In the genomic region with DNA sequence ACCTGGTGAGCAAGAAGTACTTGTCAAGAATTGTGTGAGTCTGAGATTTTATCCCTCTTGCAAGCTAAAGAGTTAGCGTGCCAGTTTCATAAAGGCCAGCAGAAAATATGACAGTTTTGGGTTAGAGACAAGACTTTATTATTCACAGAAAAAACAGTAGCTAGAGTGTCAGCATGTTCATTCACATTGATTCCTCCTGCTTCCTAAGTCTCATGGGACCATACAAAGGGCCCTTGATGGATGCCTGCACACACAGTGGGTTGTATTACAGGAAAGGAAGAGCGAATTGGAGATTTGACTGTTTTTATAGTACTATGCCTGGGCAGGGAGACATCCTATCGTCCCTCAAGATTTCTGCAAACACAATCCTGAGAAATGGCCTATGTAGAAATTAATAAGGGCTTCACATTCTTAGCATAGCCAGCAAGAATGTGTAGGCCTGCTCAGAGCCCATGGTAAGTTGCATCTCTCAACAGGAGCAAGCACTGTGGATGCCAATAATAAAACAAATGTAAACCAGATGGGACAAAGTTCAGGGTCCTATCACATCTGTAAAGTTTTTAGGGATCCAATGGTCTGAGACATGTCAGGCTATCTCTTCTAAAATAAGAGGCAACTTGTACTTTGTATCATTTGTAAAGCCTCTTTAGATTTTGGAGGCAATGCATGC, we compare ENCODE assay signal across 14 cellular contexts.
"Had no signal": no experiment of that assay in that cellular context is flagged by ENCODE, and none has a peak within 500 bp of the region (broad histone marks: within the 10 kb centered on the region; RNA-seq: fewer than 3 reads in every experiment).

No MANE protein-coding gene starts in this region.

- H3K4me3 ChIP-seq: lung, pancreas, right lobe of liver, thoracic aorta, tibial nerve, upper lobe of left lung had no signal

- H3K27me3 ChIP-seq: neutrophil, pancreas, right lobe of liver, tibial nerve, upper lobe of left lung had no signal

- DNase-seq: cortex of kidney; effector memory CD8-positive, alpha-beta T cell; kidney; natural killer cell; pancreas; right lobe of liver; stimulated activated CD4-positive, alpha-beta T cell treated with anti-CD3 and anti-CD28 coated beads, Interleukin-15, amount 100 ng/mL, for 24 hours; stimulated activated CD4-positive, alpha-beta T cell treated with anti-CD3 and anti-CD28 coated beads, Interleukin-2, amount 100 ng/mL, for 48 hours; stimulated activated naive B cell treated with anti-CD40 and anti-IgM and Interleukin-4, amounts not matched to agents 10 μg/mL and 1 μg/mL and 100 μg/mL, for 72 hours; upper lobe of left lung had no signal

- H3K9me3 ChIP-seq: neutrophil, pancreas, right lobe of liver, thoracic aorta, tibial nerve, upper lobe of left lung had no signal

- H3K36me3 ChIP-seq: neutrophil, pancreas, right lobe of liver, thoracic aorta, tibial nerve, upper lobe of left lung had no signal

- H3K4me1 ChIP-seq: pancreas had no signal

- ATAC-seq: effector memory CD8-positive, alpha-beta T cell; natural killer cell; pancreas; stimulated activated naive B cell treated with anti-CD40 and anti-IgM and Interleukin-4, amounts not matched to agents 10 μg/mL and 1 μg/mL and 100 μg/mL, for 72 hours had no signal

- H3K27ac ChIP-seq: neutrophil, pancreas, thoracic aorta, tibial nerve, upper lobe of left lung had no signal
